ENCODE assay signal across 1 cellular context in genomic region chr12:122064780-122065588, GRCh38.
A peak's percentile ranks its signal among the peaks of the same experiment; 100 is the strongest.
TF ChIP-seq lines count a peak whose summit lies in the region.

No MANE protein-coding gene starts in this region.

TF ChIP-seq in GM12878, 131 proteins besides CTCF, POLR2A, EP300 and RAD21 (continued from another document):
- peak; percentile 78 for TF ChIP-seq PKNOX1 (IDR thresholded peaks at IDR 0.05)
- no peak for TF ChIP-seq ZBED1 (IDR thresholded peaks at IDR 0.05; ENCODE audit: borderline replicate concordance)
- TF ChIP-seq, protein P1, sequence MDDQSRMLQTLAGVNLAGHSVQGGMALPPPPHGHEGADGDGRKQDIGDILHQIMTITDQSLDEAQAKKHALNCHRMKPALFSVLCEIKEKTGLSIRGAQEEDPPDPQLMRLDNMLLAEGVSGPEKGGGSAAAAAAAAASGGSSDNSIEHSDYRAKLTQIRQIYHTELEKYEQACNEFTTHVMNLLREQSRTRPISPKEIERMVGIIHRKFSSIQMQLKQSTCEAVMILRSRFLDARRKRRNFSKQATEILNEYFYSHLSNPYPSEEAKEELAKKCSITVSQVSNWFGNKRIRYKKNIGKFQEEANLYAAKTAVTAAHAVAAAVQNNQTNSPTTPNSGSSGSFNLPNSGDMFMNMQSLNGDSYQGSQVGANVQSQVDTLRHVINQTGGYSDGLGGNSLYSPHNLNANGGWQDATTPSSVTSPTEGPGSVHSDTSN (IDR thresholded peaks at IDR 0.05; ENCODE audit: insufficient replicate concordance, low read depth, low read length) = peak; percentile 73
- TF ChIP-seq LARP7 (IDR thresholded peaks at IDR 0.05) = no peak
- TF ChIP-seq, protein P2, sequence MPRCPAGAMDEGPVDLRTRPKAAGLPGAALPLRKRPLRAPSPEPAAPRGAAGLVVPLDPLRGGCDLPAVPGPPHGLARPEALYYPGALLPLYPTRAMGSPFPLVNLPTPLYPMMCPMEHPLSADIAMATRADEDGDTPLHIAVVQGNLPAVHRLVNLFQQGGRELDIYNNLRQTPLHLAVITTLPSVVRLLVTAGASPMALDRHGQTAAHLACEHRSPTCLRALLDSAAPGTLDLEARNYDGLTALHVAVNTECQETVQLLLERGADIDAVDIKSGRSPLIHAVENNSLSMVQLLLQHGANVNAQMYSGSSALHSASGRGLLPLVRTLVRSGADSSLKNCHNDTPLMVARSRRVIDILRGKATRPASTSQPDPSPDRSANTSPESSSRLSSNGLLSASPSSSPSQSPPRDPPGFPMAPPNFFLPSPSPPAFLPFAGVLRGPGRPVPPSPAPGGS (IDR thresholded peaks at IDR 0.05; ENCODE audit: borderline replicate concordance, insufficient read depth, low read depth, low read length, poor library complexity, severe bottlenecking) = no peak
- TF ChIP-seq EED (IDR thresholded peaks at IDR 0.05; ENCODE audit: low read depth) = no peak
- no peak for TF ChIP-seq MXI1 (IDR thresholded peaks at IDR 0.05; ENCODE audit: low read depth, low read length)
- TF ChIP-seq GATAD2B (conservative IDR thresholded peaks at IDR 0.05; ENCODE audit: low read depth) = no peak
- TF ChIP-seq, protein P3, sequence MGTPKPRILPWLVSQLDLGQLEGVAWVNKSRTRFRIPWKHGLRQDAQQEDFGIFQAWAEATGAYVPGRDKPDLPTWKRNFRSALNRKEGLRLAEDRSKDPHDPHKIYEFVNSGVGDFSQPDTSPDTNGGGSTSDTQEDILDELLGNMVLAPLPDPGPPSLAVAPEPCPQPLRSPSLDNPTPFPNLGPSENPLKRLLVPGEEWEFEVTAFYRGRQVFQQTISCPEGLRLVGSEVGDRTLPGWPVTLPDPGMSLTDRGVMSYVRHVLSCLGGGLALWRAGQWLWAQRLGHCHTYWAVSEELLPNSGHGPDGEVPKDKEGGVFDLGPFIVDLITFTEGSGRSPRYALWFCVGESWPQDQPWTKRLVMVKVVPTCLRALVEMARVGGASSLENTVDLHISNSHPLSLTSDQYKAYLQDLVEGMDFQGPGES (IDR thresholded peaks at IDR 0.05) = no peak
- TF ChIP-seq IRF5 (IDR thresholded peaks at IDR 0.05; ENCODE audit: borderline replicate concordance) = no peak
- no peak for TF ChIP-seq BHLHE40 (IDR thresholded peaks at IDR 0.05; ENCODE audit: borderline replicate concordance in 1 of 2, low read depth in 2 of 2, low read length in 1 of 2)
- TF ChIP-seq, protein P4, sequence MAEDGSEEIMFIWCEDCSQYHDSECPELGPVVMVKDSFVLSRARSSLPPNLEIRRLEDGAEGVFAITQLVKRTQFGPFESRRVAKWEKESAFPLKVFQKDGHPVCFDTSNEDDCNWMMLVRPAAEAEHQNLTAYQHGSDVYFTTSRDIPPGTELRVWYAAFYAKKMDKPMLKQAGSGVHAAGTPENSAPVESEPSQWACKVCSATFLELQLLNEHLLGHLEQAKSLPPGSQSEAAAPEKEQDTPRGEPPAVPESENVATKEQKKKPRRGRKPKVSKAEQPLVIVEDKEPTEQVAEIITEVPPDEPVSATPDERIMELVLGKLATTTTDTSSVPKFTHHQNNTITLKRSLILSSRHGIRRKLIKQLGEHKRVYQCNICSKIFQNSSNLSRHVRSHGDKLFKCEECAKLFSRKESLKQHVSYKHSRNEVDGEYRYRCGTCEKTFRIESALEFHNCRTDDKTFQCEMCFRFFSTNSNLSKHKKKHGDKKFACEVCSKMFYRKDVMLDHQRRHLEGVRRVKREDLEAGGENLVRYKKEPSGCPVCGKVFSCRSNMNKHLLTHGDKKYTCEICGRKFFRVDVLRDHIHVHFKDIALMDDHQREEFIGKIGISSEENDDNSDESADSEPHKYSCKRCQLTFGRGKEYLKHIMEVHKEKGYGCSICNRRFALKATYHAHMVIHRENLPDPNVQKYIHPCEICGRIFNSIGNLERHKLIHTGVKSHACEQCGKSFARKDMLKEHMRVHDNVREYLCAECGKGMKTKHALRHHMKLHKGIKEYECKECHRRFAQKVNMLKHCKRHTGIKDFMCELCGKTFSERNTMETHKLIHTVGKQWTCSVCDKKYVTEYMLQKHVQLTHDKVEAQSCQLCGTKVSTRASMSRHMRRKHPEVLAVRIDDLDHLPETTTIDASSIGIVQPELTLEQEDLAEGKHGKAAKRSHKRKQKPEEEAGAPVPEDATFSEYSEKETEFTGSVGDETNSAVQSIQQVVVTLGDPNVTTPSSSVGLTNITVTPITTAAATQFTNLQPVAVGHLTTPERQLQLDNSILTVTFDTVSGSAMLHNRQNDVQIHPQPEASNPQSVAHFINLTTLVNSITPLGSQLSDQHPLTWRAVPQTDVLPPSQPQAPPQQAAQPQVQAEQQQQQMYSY (CRISPR knock-in tag; IDR thresholded peaks at IDR 0.05) = no peak
